7 cellular contexts compared by ENCODE assay signal in the genomic region with DNA sequence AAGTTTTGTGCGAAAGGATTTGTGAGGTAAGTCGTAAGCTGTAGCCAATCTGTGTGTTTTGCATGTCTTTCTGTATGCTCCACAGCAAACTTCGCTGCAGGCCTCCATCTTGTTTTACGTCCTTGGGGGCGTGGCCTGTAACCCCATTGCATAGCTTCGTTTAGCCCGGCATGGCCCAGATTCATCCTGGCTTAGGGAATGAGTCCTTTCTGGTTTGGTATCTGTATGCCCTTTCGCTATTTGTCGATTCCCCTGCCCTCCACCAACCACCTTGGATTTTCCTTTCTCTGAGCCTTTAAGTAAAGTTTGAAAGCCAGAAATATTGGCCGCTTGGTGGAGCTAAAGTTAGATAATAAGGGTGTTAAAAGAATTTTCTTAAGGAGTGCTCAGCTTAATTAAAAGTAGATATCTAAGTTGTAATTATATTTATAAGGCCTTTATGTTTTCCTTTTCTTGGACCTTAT. TPM values are rescaled to one million over a fixed set of nuclear protein-coding genes. Genes with fewer than 3 reads are reported as not detected.
DNase-seq lines count a peak whose midpoint lies in the region; ATAC-seq and TF ChIP-seq lines count a peak whose summit lies in the region.

No MANE protein-coding gene starts in this region.

- peaks cover 28% of the 10 kb centered on the region for H3K36me3 ChIP-seq in OCI-LY1 (ENCODE audit: insufficient read depth, low read length)

- no peak overlapping the region for H3K27ac ChIP-seq in OCI-LY1 (ENCODE audit: low read depth, low read length, poor library complexity, severe bottlenecking)

- no peaks in the 10 kb centered on the region for H4K20me1 ChIP-seq in OCI-LY1 (ENCODE audit: insufficient read depth, low read length)

- peak overlapping the region; percentile 97 for H3K4me3 ChIP-seq in GM12865 (ENCODE audit: low read depth, low read length)
- peak overlapping the region; percentile 83 for H3K4me3 ChIP-seq in OCI-LY1 (ENCODE audit: low read depth, low read length, poor library complexity, severe bottlenecking)
- H3K4me3 ChIP-seq in retinal pigment epithelial cell (ENCODE audit: low read length), result peak overlapping the region; percentile 83

- no peaks in the 10 kb centered on the region for H3F3A ChIP-seq in OCI-LY1 (ENCODE audit: insufficient read depth, low read length)

- no peaks in the 10 kb centered on the region for H3K79me2 ChIP-seq in OCI-LY1 (ENCODE audit: insufficient read depth, low read length)

- peaks cover 12% of the 10 kb centered on the region for H3K4me1 ChIP-seq in OCI-LY1 (ENCODE audit: insufficient read depth, low read length, severe bottlenecking)

- H3K9ac ChIP-seq in OCI-LY1 (ENCODE audit: low read length), result peak overlapping the region; percentile 84

- no peaks in the 10 kb centered on the region for H3K9me2 ChIP-seq in OCI-LY1 (ENCODE audit: low read depth, low read length)

- peaks cover 16% of the 10 kb centered on the region for H3K9me3 ChIP-seq in OCI-LY1 (ENCODE audit: low read length)

- no peak for ATAC-seq in GM18502 (IDR thresholded peaks at IDR 0.05; ENCODE audit: poor library complexity, unreplicated experiment)
- no peak for ATAC-seq in HG03469 (IDR thresholded peaks at IDR 0.05; ENCODE audit: unreplicated experiment)

- H2AFZ ChIP-seq in OCI-LY1 (ENCODE audit: low read length), result no peak overlapping the region

- no peaks in the 10 kb centered on the region for H3K27me3 ChIP-seq in OCI-LY1 (ENCODE audit: insufficient read depth, low read length)

- TF ChIP-seq CTCF in GM12865 (IDR thresholded peaks at IDR 0.05; ENCODE audit: insufficient read depth, low read depth, low read length, missing control alignments) (peak; percentile 18), OCI-LY1 (IDR thresholded peaks at IDR 0.05; ENCODE audit: low read length) (peak; percentile 53), retinal pigment epithelial cell (conservative IDR thresholded peaks at IDR 0.05; ENCODE audit: low read depth, low read length) (peak; percentile 27)

- H3K4me2 ChIP-seq in OCI-LY1 (ENCODE audit: low read length), result peak overlapping the region; percentile 81

- peak; percentile 33 for DNase-seq in GM12865 (ENCODE audit: low read depth)
- DNase-seq in dermis blood vessel endothelial cell, result peak; percentile 30
- no peak for DNase-seq in retinal pigment epithelial cell (ENCODE audit: low read depth)
- DNase-seq in activated effector memory CD4-positive, alpha-beta T cell treated with Interleukin-2 at 50 U/mL for 16 hours, result no peak

RNA-seq across cellular contexts. Expression of a gene that starts 1.1 kb away (rescaled TPM):
- total RNA-seq in dermis blood vessel endothelial cell, result 5.1 and 12.1 TPM in 2 replicates

RNA-seq across cellular contexts. Expression of a gene that starts 54.7 kb away (rescaled TPM):
- total RNA-seq in dermis blood vessel endothelial cell, result 0.17 TPM in 1 of 2 replicates, not detected in the other

Comparison
In these comparisons a context has a peak if more than half of its experiments do, and no peak if none do; other contexts are left out.
1. DNase-seq: peak in GM12865 (single experiment) and dermis blood vessel endothelial cell (single experiment); none in retinal pigment epithelial cell (single experiment) and activated effector memory CD4-positive, alpha-beta T cell treated with Interleukin-2 at 50 U/mL for 16 hours (single experiment).
2. Peak in every context shown above with its lines, with median percentiles within 50 percentile points of each other: H3K4me3 ChIP-seq and CTCF ChIP-seq.